In genomic region chr12:55720894-55721444, GRCh38 we compare ENCODE assay signal across 8 cellular contexts. TPM values are rescaled to one million over a fixed set of nuclear protein-coding genes. Genes with fewer than 3 reads are reported as not detected.
DNase-seq lines count a peak whose midpoint lies in the region; ATAC-seq and TF ChIP-seq lines count a peak whose summit lies in the region.

No MANE protein-coding gene starts in this region.

- H3F3A ChIP-seq in smooth muscle cell (ENCODE audit: low read depth), result peaks cover 37% of the 10 kb centered on the region

- no peak overlapping the region for H3K9ac ChIP-seq in smooth muscle cell (ENCODE audit: low read depth)

- H3K79me2 ChIP-seq in smooth muscle cell (ENCODE audit: low read depth), result peaks cover 4% of the 10 kb centered on the region

- H3K9me3 ChIP-seq in ascending aorta, result no peaks in the 10 kb centered on the region
- H3K9me3 ChIP-seq in smooth muscle cell (replicated peaks; ENCODE audit: low read depth), result no peaks in the 10 kb centered on the region

- H3K4me1 ChIP-seq in ascending aorta (peaks cover 43 to 71% of the 10 kb centered on the region in 2 donors), smooth muscle cell (ENCODE audit: low read depth) (peaks cover 24% of the 10 kb centered on the region)

- peaks cover 13 to 26% of the 10 kb centered on the region in 2 donors for H3K36me3 ChIP-seq in ascending aorta
- H3K36me3 ChIP-seq in smooth muscle cell (ENCODE audit: low read depth), result peaks cover 3% of the 10 kb centered on the region

- H3K4me3 ChIP-seq in ascending aorta (peak overlapping the region; percentile 11 to 52), smooth muscle cell (peak overlapping the region; percentile 33)

- ATAC-seq in HG03571 (IDR thresholded peaks at IDR 0.05; ENCODE audit: unreplicated experiment) (no peak), HG02938 (IDR thresholded peaks at IDR 0.05; ENCODE audit: unreplicated experiment) (no peak)

- DNase-seq in DMS114 treated with DMSO at 0.1 percent for 48 hours (lab: John Stamatoyannopoulos, UW; ENCODE audit: unreplicated experiment) (peak; percentile 15), LoVo (ENCODE audit: low spot score) (peak; percentile 62), ascending aorta (ENCODE audit: low spot score in 2 of 2) (peak; percentile 83 to 97), hippocampal formation (lab: John Stamatoyannopoulos, UW) (peak; percentile 46 to 53), smooth muscle cell (lab: John Stamatoyannopoulos, UW; ENCODE audit: unreplicated experiment) (no peak), mesenteric fat pad (ENCODE audit: low spot score) (no peak)

- intact Hi-C loops in ascending aorta (cut with DNase I), result loop anchor here (1.0 to 10.0 kb wide), 4 partner anchors 16 to 1296 kb away; a partner anchor contains a TSS

- H3K27ac ChIP-seq in ascending aorta (peak overlapping the region; percentile 86 to 88), smooth muscle cell (ENCODE audit: low read depth) (peak overlapping the region; percentile 78)

- H4K20me1 ChIP-seq in smooth muscle cell (ENCODE audit: low read depth), result peaks cover 37% of the 10 kb centered on the region

- H3K27me3 ChIP-seq in ascending aorta (no peaks in the 10 kb centered on the region), smooth muscle cell (ENCODE audit: low read depth) (no peaks in the 10 kb centered on the region)

- no peak overlapping the region for H2AFZ ChIP-seq in smooth muscle cell (ENCODE audit: low read depth)

- TF ChIP-seq CTCF in ascending aorta (IDR thresholded peaks at IDR 0.05) (peak; percentile 67 to 79 (median 79)), smooth muscle cell (IDR thresholded peaks at IDR 0.05; ENCODE audit: borderline replicate concordance, insufficient read depth, poor library complexity, severe bottlenecking) (peak; percentile 38)

- WGBS in smooth muscle cell (ENCODE audit: low lambda C conversion rate), result 31% methylated on average over 9 of the region's 9 CpGs

- H3K4me2 ChIP-seq in smooth muscle cell, result peak overlapping the region; percentile 57

RNA-seq across cellular contexts. Expression of gene RDH5, which starts 0.8 kb away (rescaled TPM):
- total RNA-seq in ascending aorta (3.6 TPM), smooth muscle cell (3.0 TPM in 1 of 2 replicates, not detected in the other), mesenteric fat pad (123 TPM)
- polyA plus RNA-seq in smooth muscle cell, result 3.7 and 9.2 TPM in 2 replicates

RNA-seq across cellular contexts. Expression of gene BLOC1S1, which starts 5.1 kb away (rescaled TPM):
- total RNA-seq in ascending aorta (57.2 TPM), smooth muscle cell (107 and 146 TPM in 2 replicates), mesenteric fat pad (136 TPM)
- 142 and 150 TPM in 2 replicates for polyA plus RNA-seq in smooth muscle cell

RNA-seq across cellular contexts. Expression of gene CD63, which starts 7.8 kb away (rescaled TPM):
- total RNA-seq in ascending aorta (566 TPM), smooth muscle cell (1,095 and 1,107 TPM in 2 replicates), mesenteric fat pad (1,545 TPM)
- polyA plus RNA-seq in smooth muscle cell, result 2,224 and 2,317 TPM in 2 replicates

RNA-seq across cellular contexts. Expression of gene ITGA7, which starts 13.3 kb away (rescaled TPM):
- total RNA-seq in ascending aorta (246 TPM), smooth muscle cell (0.90 and 1.3 TPM in 2 replicates), mesenteric fat pad (536 TPM)
- polyA plus RNA-seq in smooth muscle cell, result 1.1 and 1.6 TPM in 2 replicates

RNA-seq across cellular contexts. Expression of gene GDF11, which starts 22.0 kb away (rescaled TPM):
- total RNA-seq in ascending aorta (1.6 TPM), smooth muscle cell (2.8 and 3.5 TPM in 2 replicates), mesenteric fat pad (5.8 TPM)
- 2.3 and 2.6 TPM in 2 replicates for polyA plus RNA-seq in smooth muscle cell

Comparison
In these comparisons a context has a peak if more than half of its experiments do, and no peak if none do; other contexts are left out.
1. DNase-seq: peak in DMS114 treated with DMSO at 0.1 percent for 48 hours (single experiment), LoVo (single experiment), ascending aorta (2 of 2) and hippocampal formation (2 of 2); none in smooth muscle cell (single experiment) and mesenteric fat pad (single experiment).
2. RNA of gene RDH5, which starts 0.8 kb away (total RNA-seq): 123 TPM in mesenteric fat pad (single experiment); 3.6 TPM in ascending aorta (single experiment) and 3.0 TPM in smooth muscle cell; every median in the first group is over 10 times any median in the second.